Comparison of ENCODE assay signal across 9 cellular contexts in genomic region chr21:36964832-36965719, GRCh38. TPM values are rescaled to one million over a fixed set of nuclear protein-coding genes. Genes with fewer than 3 reads are reported as not detected.
DNase-seq lines count a peak whose midpoint lies in the region; FAIRE-seq and TF ChIP-seq lines count a peak whose summit lies in the region.
"Had no signal": no experiment of that assay in that cellular context is flagged by ENCODE, and none has a peak within 500 bp of the region (broad histone marks: within the 10 kb centered on the region; RNA-seq: fewer than 3 reads in every experiment).

No MANE protein-coding gene starts in this region.

- H3K27ac ChIP-seq in AG04450 (ENCODE audit: low read depth, low read length) (no peak overlapping the region), keratinocyte (ENCODE audit: control insufficient read depth, insufficient read depth, low read length) (no peak overlapping the region)

- H3K36me3 Mint-ChIP-seq in activated CD4-positive, alpha-beta memory T cell treated with anti-CD3 and anti-CD28 coated beads, Interleukin-2, amount 10 ng/mL, durations not matched to agents 7 days and 5 days (ENCODE audit: low read depth), result peaks cover 12% of the 10 kb centered on the region

- H3K4me1 Mint-ChIP-seq in activated CD4-positive, alpha-beta memory T cell treated with anti-CD3 and anti-CD28 coated beads, Interleukin-2, amount 10 ng/mL, durations not matched to agents 7 days and 5 days, result peaks cover 25% of the 10 kb centered on the region

- H3K9ac ChIP-seq in keratinocyte (ENCODE audit: control insufficient read depth, extremely low read depth, insufficient read depth, low read length), result no peak overlapping the region

- H2AFZ ChIP-seq in keratinocyte (ENCODE audit: control insufficient read depth, low read length), result no peak overlapping the region

- H3K4me1 ChIP-seq in keratinocyte (ENCODE audit: control insufficient read depth, extremely low read depth, insufficient read depth, low read length), result peaks cover 9% of the 10 kb centered on the region

- no peaks in the 10 kb centered on the region for H3K27me3 Mint-ChIP-seq in activated CD4-positive, alpha-beta memory T cell treated with anti-CD3 and anti-CD28 coated beads, Interleukin-2, amount 10 ng/mL, durations not matched to agents 7 days and 5 days

- H3K27me3 ChIP-seq in AG04450 (ENCODE audit: control insufficient read depth, insufficient read depth, low read length), result no peaks in the 10 kb centered on the region
- no peaks in the 10 kb centered on the region for H3K27me3 ChIP-seq in keratinocyte (ENCODE audit: control insufficient read depth, extremely low read depth, insufficient read depth, low read length)

- H3K9me3 ChIP-seq in AG04450 (ENCODE audit: control insufficient read depth, insufficient read depth, low read length) (no peaks in the 10 kb centered on the region), keratinocyte (ENCODE audit: control insufficient read depth, low read depth, low read length) (no peaks in the 10 kb centered on the region)

- TF ChIP-seq CTCF in AG04450 (IDR thresholded peaks at IDR 0.05; ENCODE audit: low read depth, low read length) (no peak), HFF-Myc (IDR thresholded peaks at IDR 0.05; ENCODE audit: low read depth, low read length, missing control alignments) (no peak), keratinocyte (optimal IDR thresholded peaks at IDR 0.05 in 1 of 3, IDR thresholded peaks at IDR 0.05 in 1 of 3, conservative IDR thresholded peaks at IDR 0.05 in 1 of 3; ENCODE audit: extremely low read depth in 1 of 3, insufficient read depth in 2 of 3, low read length in 3 of 3) (no peak)

- H3K4me3 ChIP-seq in AG04450 (ENCODE audit: low read depth, low read length) (peak overlapping the region; percentile 75; the same call in 1 of the 2 replicates), HFF-Myc (replicated peaks; ENCODE audit: low read depth, low read length) (peak overlapping the region; percentile 66), keratinocyte (ENCODE audit: control insufficient read depth in 2 of 3, extremely low read depth in 1 of 3, insufficient read depth in 2 of 3, low read depth in 1 of 3, low read length in 3 of 3) (peak overlapping the region; percentile 56 to 76 (median 66))

- H3K4me2 ChIP-seq in keratinocyte (ENCODE audit: control insufficient read depth, extremely low read depth, insufficient read depth, low read depth, low read length), result peak overlapping the region; percentile 75

- POLR2A ChIA-PET in AG04450 (lab: Yijun Ruan, JAX), result interaction anchor here (0.7 kb wide), 1 partner anchor 21 kb away, joined by 4 read pairs; no protein-coding TSS in a partner anchor
- POLR2A ChIA-PET in activated CD4-positive, alpha-beta memory T cell treated with anti-CD3 and anti-CD28 coated beads, Interleukin-2, amount 10 ng/mL, durations not matched to agents 7 days and 5 days (lab: Charles Lee), result interaction anchor here (0.7 to 4.4 kb wide), 6 partner anchors 12 to 645 kb away, joined by 3 to 28 read pairs (median 4); partner anchors contain the start of gene MORC3

- CTCF ChIA-PET in AG04450 (lab: Charles Lee), result interaction anchor here (1.0 to 1.8 kb wide), 2 partner anchors 10 to 26 kb away, joined by 3 to 4 read pairs; no protein-coding TSS in a partner anchor
- CTCF ChIA-PET in activated CD4-positive, alpha-beta memory T cell treated with anti-CD3 and anti-CD28 coated beads, Interleukin-2, amount 10 ng/mL, durations not matched to agents 7 days and 5 days (lab: Charles Lee), result interaction anchor here (0.6 to 3.5 kb wide), 10 partner anchors 11 to 924 kb away, joined by 3 to 26 read pairs (median 6); no protein-coding TSS in a partner anchor

- peak overlapping the region; percentile 53 for H3K27ac Mint-ChIP-seq in activated CD4-positive, alpha-beta memory T cell treated with anti-CD3 and anti-CD28 coated beads, Interleukin-2, amount 10 ng/mL, durations not matched to agents 7 days and 5 days

- dilution Hi-C loops in keratinocyte (cut with MboI; ENCODE audit: extremely low pct_ligation_motif_present, low sequenced_read_pairs), result no loop called here

- no peaks in the 10 kb centered on the region for H3K9me1 ChIP-seq in keratinocyte (ENCODE audit: control insufficient read depth, extremely low read depth, insufficient read depth, low read length)

- H4K20me1 ChIP-seq in keratinocyte (ENCODE audit: control insufficient read depth, extremely low read depth, insufficient read depth, low read length), result no peaks in the 10 kb centered on the region

- FAIRE-seq in keratinocyte (lab: Jason Lieb, UNC), result no peak
- FAIRE-seq: urothelium cell line had no signal

- DNase-seq in AG04450 (ENCODE audit: low read depth, low spot score) (no peak), HFF-Myc (ENCODE audit: extremely low read depth, low read depth) (no peak), keratinocyte (ENCODE audit: low read depth, low spot score) (no peak), NCI-H2107 treated with DMSO at 0.1 percent for 48 hours (lab: John Stamatoyannopoulos, UW; ENCODE audit: unreplicated experiment) (no peak), SK-N-DZ (ENCODE audit: low spot score) (no peak), DMS153 treated with DMSO at 0.1 percent for 48 hours (lab: John Stamatoyannopoulos, UW; ENCODE audit: unreplicated experiment) (no peak), DMS53 (lab: John Stamatoyannopoulos, UW) (no peak)
- DNase-seq in activated CD4-positive, alpha-beta memory T cell treated with anti-CD3 and anti-CD28 coated beads, Interleukin-2, amount 10 ng/mL, durations not matched to agents 7 days and 5 days, result no peak

- no peaks in the 10 kb centered on the region for H3K79me2 ChIP-seq in keratinocyte (ENCODE audit: control insufficient read depth, insufficient read depth, low read length)

- H3K9me3 Mint-ChIP-seq in activated CD4-positive, alpha-beta memory T cell treated with anti-CD3 and anti-CD28 coated beads, Interleukin-2, amount 10 ng/mL, durations not matched to agents 7 days and 5 days, result no peaks in the 10 kb centered on the region

- peaks cover 0 to 2% of the 10 kb centered on the region in 2 experiments for H3K36me3 ChIP-seq in keratinocyte (ENCODE audit: control insufficient read depth in 2 of 2, extremely low read depth in 1 of 2, insufficient read depth in 2 of 2, low read length in 2 of 2)

- H3K4me3 Mint-ChIP-seq in activated CD4-positive, alpha-beta memory T cell treated with anti-CD3 and anti-CD28 coated beads, Interleukin-2, amount 10 ng/mL, durations not matched to agents 7 days and 5 days, result peak overlapping the region; percentile 73

RNA-seq across cellular contexts. Expression of gene HLCS, which starts 1.4 kb away (rescaled TPM):
- 19.5 and 22.3 TPM in 2 replicates for polyA plus RNA-seq in AG04450 (2011; rRNA removed)
- polyA minus RNA-seq in AG04450 (2011; rRNA and poly(A)+ RNA removed), result 24.3 and 26.0 TPM in 2 replicates
- total RNA-seq in activated CD4-positive, alpha-beta memory T cell treated with anti-CD3 and anti-CD28 coated beads, Interleukin-2, amount 10 ng/mL, durations not matched to agents 7 days and 5 days, result 10 to 100 TPM; 13.3 to 13.9 TPM
- polyA plus RNA-seq in keratinocyte, result 9.2 to 12.9 TPM (median 11.5 TPM) in 3 replicates
- 4.3 TPM for polyA plus RNA-seq in keratinocyte (2011; ENCODE audit: low read depth)
- 7.7 and 10.9 TPM in 2 replicates for polyA plus RNA-seq in keratinocyte (2011; cell fraction: cytosol; rRNA removed)
- polyA plus RNA-seq in keratinocyte (2011; cell fraction: nucleus; rRNA removed), result 16.3 and 19.4 TPM in 2 replicates
- polyA plus RNA-seq in keratinocyte (2012; ENCODE audit: low replicate concordance), result 2.6 and 10.9 TPM in 2 replicates
- 8.9 to 30.1 TPM (median 18.7 TPM) in 3 replicates for polyA minus RNA-seq in keratinocyte
- 6.3 TPM for polyA minus RNA-seq in keratinocyte (2011; cell fraction: cytosol; rRNA and poly(A)+ RNA removed)
- 20.0 and 32.8 TPM in 2 replicates for polyA minus RNA-seq in keratinocyte (2011; cell fraction: nucleus; rRNA and poly(A)+ RNA removed)
- 5.0 and 8.0 TPM in 2 replicates for polyA plus RNA-seq in SK-N-DZ (2014; cell fraction: cytosol; rRNA removed)
- polyA plus RNA-seq in SK-N-DZ (2014; cell fraction: nucleus; rRNA removed), result 4.8 and 12.2 TPM in 2 replicates

RNA-seq across cellular contexts. Expression of gene RIPPLY3, which starts 41.4 kb away (rescaled TPM):
- polyA plus RNA-seq in AG04450 (2011; rRNA removed) (0.04 TPM in 1 of 2 replicates, not detected in the other), keratinocyte (0.05 to 0.07 TPM in 2 of 3 replicates, not detected in the other)
- not detected in 2 replicates for polyA minus RNA-seq in AG04450 (2011; rRNA and poly(A)+ RNA removed)
- total RNA-seq in activated CD4-positive, alpha-beta memory T cell treated with anti-CD3 and anti-CD28 coated beads, Interleukin-2, amount 10 ng/mL, durations not matched to agents 7 days and 5 days, result not detected
- not detected for polyA plus RNA-seq in keratinocyte (2011; ENCODE audit: low read depth)
- not detected in 2 replicates for polyA plus RNA-seq in keratinocyte (2011; cell fraction: cytosol; rRNA removed)
- polyA plus RNA-seq in keratinocyte (2011; cell fraction: nucleus; rRNA removed), result not detected in 2 replicates
- 0.05 TPM in 1 of 2 replicates, not detected in the other for polyA plus RNA-seq in keratinocyte (2012; ENCODE audit: low replicate concordance)
- not detected in 3 replicates for polyA minus RNA-seq in keratinocyte
- polyA minus RNA-seq in keratinocyte (2011; cell fraction: cytosol; rRNA and poly(A)+ RNA removed), result not detected
- polyA minus RNA-seq in keratinocyte (2011; cell fraction: nucleus; rRNA and poly(A)+ RNA removed), result not detected in 2 replicates
- polyA plus RNA-seq in SK-N-DZ (2014; cell fraction: cytosol; rRNA removed), result 0.22 and 0.51 TPM in 2 replicates
- polyA plus RNA-seq in SK-N-DZ (2014; cell fraction: nucleus; rRNA removed), result 0.07 and 1.2 TPM in 2 replicates
